In the genomic region with DNA sequence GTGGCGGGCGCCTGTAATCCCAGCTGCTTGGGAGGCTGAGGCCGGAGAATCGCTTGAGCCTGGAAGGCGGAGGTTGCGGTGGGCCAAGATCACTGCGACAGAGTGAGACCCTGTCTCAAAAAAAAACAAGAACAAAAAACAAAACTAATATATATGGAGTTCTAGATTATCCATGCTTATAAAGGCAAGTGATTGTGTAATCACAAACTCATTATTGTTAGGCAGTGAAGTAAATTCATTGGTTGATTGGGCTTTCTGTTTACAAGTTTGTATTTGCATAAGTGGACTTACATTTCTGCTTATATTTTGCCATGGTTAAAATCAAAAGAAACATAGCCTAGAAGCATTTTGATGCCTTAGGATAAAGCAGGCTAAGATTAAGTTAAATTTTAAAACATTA, we compare ENCODE assay signal across 24 cellular contexts. TPM values are rescaled to one million over a fixed set of nuclear protein-coding genes. Genes with fewer than 3 reads are reported as not detected.
A peak's percentile ranks its signal among the peaks of the same experiment; 100 is the strongest.
DNase-seq lines count a peak whose midpoint lies in the region; ATAC-seq, FAIRE-seq and TF ChIP-seq lines count a peak whose summit lies in the region.
"Had no signal": no experiment of that assay in that cellular context is flagged by ENCODE, and none has a peak within 500 bp of the region (broad histone marks: within the 10 kb centered on the region; RNA-seq: fewer than 3 reads in every experiment).

No MANE protein-coding gene starts in this region.

- no peak for ATAC-seq in esophagus mucosa
- ATAC-seq in aorta (ENCODE audit: low FRiP score): no peak
- ATAC-seq: activated CD8-positive, alpha-beta T cell treated with anti-CD3 and anti-CD28 coated beads for 36 hours; activated T-helper 17 cell treated with anti-CD3 and anti-CD28 coated beads, Interleukin-2, amount 50 U/mL, for 72 hours; pancreas; stimulated activated memory B cell treated with anti-CD40 and anti-IgM and Interleukin-4, amounts not matched to agents 10 μg/mL and 1 μg/mL and 100 μg/mL, for 72 hours; upper lobe of right lung had no signal

- no peak overlapping the region for H3K9ac ChIP-seq in BLaER1 treated with 17β-estradiol and CSF1 and Interleukin-3, amounts not matched to agents 10 nM and 100 nM
- H3K9ac ChIP-seq in HUES6 (ENCODE audit: low read length) (no peak overlapping the region), keratinocyte (ENCODE audit: control insufficient read depth, extremely low read depth, insufficient read depth, low read length) (no peak overlapping the region)

- peak overlapping the region; percentile 73 to 91 (median 86); a peak in 20 of 22 replicates for H3K4me2 ChIP-seq in BLaER1 treated with 17β-estradiol and CSF1 and Interleukin-3, amounts not matched to agents 10 nM and 100 nM
- no peak overlapping the region for H3K4me2 ChIP-seq in keratinocyte (ENCODE audit: control insufficient read depth, extremely low read depth, insufficient read depth, low read depth, low read length)

- peaks cover 10 to 27% (median 17%) of the 10 kb centered on the region in 10 experiments for H3K4me1 ChIP-seq in BLaER1 treated with 17β-estradiol and CSF1 and Interleukin-3, amounts not matched to agents 10 nM and 100 nM
- H3K4me1 ChIP-seq in HUES6 (ENCODE audit: control insufficient read depth, insufficient read depth, low read length) (peaks cover 25% of the 10 kb centered on the region), keratinocyte (ENCODE audit: control insufficient read depth, extremely low read depth, insufficient read depth, low read length) (peaks cover 11% of the 10 kb centered on the region), aorta (ENCODE audit: control insufficient read depth in 1 of 2, insufficient read depth in 2 of 2, low read length in 2 of 2) (peaks cover 0 to 4% of the 10 kb centered on the region in 2 donors)
- H3K4me1 ChIP-seq: upper lobe of right lung had no signal

- H3K4me3 ChIP-seq in BLaER1 treated with 17β-estradiol and CSF1 and Interleukin-3, amounts not matched to agents 10 nM and 100 nM: no peak overlapping the region
- H3K4me3 ChIP-seq in HUES6 (ENCODE audit: low read depth, low read length) (peak overlapping the region; percentile 13; the same call in 1 of the 2 replicates), keratinocyte (ENCODE audit: control insufficient read depth in 2 of 3, extremely low read depth in 1 of 3, insufficient read depth in 2 of 3, low read depth in 1 of 3, low read length in 3 of 3) (no peak overlapping the region), aorta (ENCODE audit: low read length in 2 of 2) (no peak overlapping the region)
- H3K4me3 ChIP-seq: SJSA1, upper lobe of right lung had no signal

- H3K27ac ChIP-seq in BLaER1 treated with 17β-estradiol and CSF1 and Interleukin-3, amounts not matched to agents 10 nM and 100 nM: peak overlapping the region in 5 of 11 experiments; percentile 100; a peak in 6 of 22 replicates
- H3K27ac ChIP-seq in HUES6 (ENCODE audit: low read depth, low read length) (peak overlapping the region; percentile 99), VCaP (peak overlapping the region; percentile 100), keratinocyte (ENCODE audit: control insufficient read depth, insufficient read depth, low read length) (peak overlapping the region; percentile 98), aorta (ENCODE audit: low read depth in 1 of 2, low read length in 2 of 2) (no peak overlapping the region)
- H3K27ac ChIP-seq: SJSA1 had no signal

- peaks cover 3 to 19% (median 18%) of the 10 kb centered on the region in 11 experiments; a peak in 19 of 22 replicates for H4K20me1 ChIP-seq in BLaER1 treated with 17β-estradiol and CSF1 and Interleukin-3, amounts not matched to agents 10 nM and 100 nM
- no peaks in the 10 kb centered on the region for H4K20me1 ChIP-seq in keratinocyte (ENCODE audit: control insufficient read depth, extremely low read depth, insufficient read depth, low read length)

- H3K27me3 ChIP-seq in BLaER1 treated with 17β-estradiol and CSF1 and Interleukin-3, amounts not matched to agents 10 nM and 100 nM: no peaks in the 10 kb centered on the region
- no peaks in the 10 kb centered on the region for H3K27me3 ChIP-seq in HUES6 (ENCODE audit: control insufficient read depth, insufficient read depth, low read length)
- H3K27me3 ChIP-seq in keratinocyte (ENCODE audit: control insufficient read depth, extremely low read depth, insufficient read depth, low read length): no peaks in the 10 kb centered on the region
- H3K27me3 ChIP-seq in aorta (ENCODE audit: control insufficient read depth in 1 of 2, insufficient read depth in 2 of 2, low read length in 1 of 2): no peaks in the 10 kb centered on the region
- H3K27me3 ChIP-seq: pancreas, Peyer's patch, SJSA1, upper lobe of right lung had no signal

- intact Hi-C loops in aorta (cut with DNase I): loop anchor here (2.0 to 10.0 kb wide), 7 partner anchors 37 to 367 kb away; partner anchors contain the start of genes BDH2 (in 1 of the 2), CENPE (in 1 of the 2), CISD2 (in 1 of the 2) and MANBA (in 1 of the 2)

- peaks cover 0 to 17% (median 13%) of the 10 kb centered on the region in 11 experiments; a peak in 15 of 22 replicates for H3K36me3 ChIP-seq in BLaER1 treated with 17β-estradiol and CSF1 and Interleukin-3, amounts not matched to agents 10 nM and 100 nM
- H3K36me3 ChIP-seq in HUES6 (ENCODE audit: control insufficient read depth, insufficient read depth, low read length) (peaks cover 14% of the 10 kb centered on the region; the same call in 1 of the 2 replicates), keratinocyte (ENCODE audit: control insufficient read depth in 2 of 2, extremely low read depth in 1 of 2, insufficient read depth in 2 of 2, low read length in 2 of 2) (no peaks in the 10 kb centered on the region), aorta (ENCODE audit: control insufficient read depth in 1 of 2, insufficient read depth in 2 of 2, low read length in 1 of 2) (no peaks in the 10 kb centered on the region)
- H3K36me3 ChIP-seq: pancreas, Peyer's patch, upper lobe of right lung had no signal

- dilution Hi-C loops in keratinocyte (cut with MboI; ENCODE audit: extremely low pct_ligation_motif_present, low sequenced_read_pairs): no loop called here

- FAIRE-seq in keratinocyte (lab: Jason Lieb, UNC): no peak
- FAIRE-seq: bronchial epithelial cell, colon, pancreas had no signal

- H3K9me1 ChIP-seq in keratinocyte (ENCODE audit: control insufficient read depth, extremely low read depth, insufficient read depth, low read length): no peaks in the 10 kb centered on the region

- DNase-seq in keratinocyte (ENCODE audit: low read depth, low spot score) (no peak), SHP77 (lab: John Stamatoyannopoulos, UW) (no peak), NCI-H345 (lab: John Stamatoyannopoulos, UW) (no peak), aorta (no peak)
- DNase-seq: activated CD4-positive, alpha-beta T cell treated with anti-CD3 and anti-CD28 coated beads for 1 hour; DMS79 treated with DMSO at 0.1 percent for 48 hours; effector CD4-positive, alpha-beta T cell; NCI-H1694; NCI-H524 treated with DMSO at 0.1 percent for 48 hours; nephron progenitor cell; stimulated activated CD4-positive, alpha-beta T cell treated with anti-CD3 and anti-CD28 coated beads, Interleukin-4, amount 100 ng/mL, for 4 hours; upper lobe of right lung had no signal

- H3K79me2 ChIP-seq in keratinocyte (ENCODE audit: control insufficient read depth, insufficient read depth, low read length): peaks cover 23% of the 10 kb centered on the region

- no peaks in the 10 kb centered on the region for H3K9me3 ChIP-seq in BLaER1 treated with 17β-estradiol and CSF1 and Interleukin-3, amounts not matched to agents 10 nM and 100 nM (replicated peaks in 1 of 11)
- H3K9me3 ChIP-seq in HUES6 (ENCODE audit: control insufficient read depth, insufficient read depth, low read depth, low read length) (no peaks in the 10 kb centered on the region), keratinocyte (ENCODE audit: control insufficient read depth, low read depth, low read length) (no peaks in the 10 kb centered on the region), aorta (ENCODE audit: control insufficient read depth, low read length) (no peaks in the 10 kb centered on the region)
- H3K9me3 ChIP-seq: pancreas, Peyer's patch, SJSA1, upper lobe of right lung had no signal

- no peak overlapping the region for H2AFZ ChIP-seq in keratinocyte (ENCODE audit: control insufficient read depth, low read length)

- TF ChIP-seq CTCF in VCaP (conservative IDR thresholded peaks at IDR 0.05) (no peak), keratinocyte (optimal IDR thresholded peaks at IDR 0.05 in 1 of 3, IDR thresholded peaks at IDR 0.05 in 1 of 3, conservative IDR thresholded peaks at IDR 0.05 in 1 of 3; ENCODE audit: extremely low read depth in 1 of 3, insufficient read depth in 2 of 3, low read length in 3 of 3) (no peak)

- 91 to 92% methylated on average over 7 of the region's 7 CpGs for WGBS in aorta, 2 donors

RNA-seq across cellular contexts. Expression of gene UBE2D3, which starts 2.5 kb away (rescaled TPM):
- polyA plus RNA-seq in keratinocyte: 355 to 567 TPM (median 388 TPM) in 3 replicates
- 180 TPM for polyA plus RNA-seq in keratinocyte (2011; ENCODE audit: low read depth)
- polyA plus RNA-seq in keratinocyte (2011; cell fraction: cytosol; rRNA removed): 409 and 668 TPM in 2 replicates
- polyA plus RNA-seq in keratinocyte (2011; cell fraction: nucleus; rRNA removed): 330 and 429 TPM in 2 replicates
- 346 and 465 TPM in 2 replicates for polyA plus RNA-seq in keratinocyte (2012; ENCODE audit: low replicate concordance)
- polyA minus RNA-seq in keratinocyte: 218 to 413 TPM (median 290 TPM) in 3 replicates
- polyA minus RNA-seq in keratinocyte (2011; cell fraction: cytosol; rRNA and poly(A)+ RNA removed): 315 TPM
- 122 and 167 TPM in 2 replicates for polyA minus RNA-seq in keratinocyte (2011; cell fraction: nucleus; rRNA and poly(A)+ RNA removed)
- total RNA-seq in esophagus mucosa: 207 TPM
- 100 to 1,000 TPM; 274 to 292 TPM for total RNA-seq in aorta
- polyA plus RNA-seq in aorta: 100 to 1,000 TPM; 195 to 277 TPM

RNA-seq across cellular contexts. Expression of gene CISD2, which starts 39.0 kb away (rescaled TPM):
- polyA plus RNA-seq in keratinocyte: 20.8 to 36.6 TPM (median 21.6 TPM) in 3 replicates
- polyA plus RNA-seq in keratinocyte (2011; ENCODE audit: low read depth): 4.7 TPM
- polyA plus RNA-seq in keratinocyte (2011; cell fraction: cytosol; rRNA removed): 19.3 and 30.4 TPM in 2 replicates
- polyA plus RNA-seq in keratinocyte (2011; cell fraction: nucleus; rRNA removed): 5.0 and 7.5 TPM in 2 replicates
- polyA plus RNA-seq in keratinocyte (2012; ENCODE audit: low replicate concordance): 22.5 and 31.2 TPM in 2 replicates
- polyA minus RNA-seq in keratinocyte: 9.2 to 12.6 TPM (median 11.4 TPM) in 3 replicates
- 18.2 TPM for polyA minus RNA-seq in keratinocyte (2011; cell fraction: cytosol; rRNA and poly(A)+ RNA removed)
- 2.3 and 5.4 TPM in 2 replicates for polyA minus RNA-seq in keratinocyte (2011; cell fraction: nucleus; rRNA and poly(A)+ RNA removed)
- 15.5 TPM for total RNA-seq in esophagus mucosa
- 10 to 100 TPM; 16.7 to 19.3 TPM for total RNA-seq in aorta
- polyA plus RNA-seq in aorta: 10 to 100 TPM; 16.2 to 22.5 TPM

Comparison
In these comparisons a context has a peak if more than half of its experiments do, and no peak if none do; other contexts are left out.
1. H3K27ac ChIP-seq: peak in HUES6 (single experiment), VCaP (single experiment) and keratinocyte (single experiment); none in aorta (0 of 2).